Comparison of ENCODE assay signal across 9 cellular contexts in genomic region chr10:63633677-63634487, GRCh38.
A peak's percentile ranks its signal among the peaks of the same experiment; 100 is the strongest.
DNase-seq lines count a peak whose midpoint lies in the region; ATAC-seq, FAIRE-seq and TF ChIP-seq lines count a peak whose summit lies in the region.
"Had no signal": no experiment of that assay in that cellular context is flagged by ENCODE, and none has a peak within 500 bp of the region (broad histone marks: within the 10 kb centered on the region; RNA-seq: fewer than 3 reads in every experiment).

No MANE protein-coding gene starts in this region.

- no peak for ATAC-seq in left lobe of liver
- no peak for ATAC-seq in T-helper 17 cell
- ATAC-seq in HG03280 (IDR thresholded peaks at IDR 0.05; ENCODE audit: unreplicated experiment): no peak

- TF ChIP-seq CTCF in AG09319 (IDR thresholded peaks at IDR 0.05; ENCODE audit: low read depth, low read length) (peak; percentile 49), GM13977 (IDR thresholded peaks at IDR 0.05; ENCODE audit: extremely low read depth, insufficient read depth, missing control alignments) (peak; percentile 22)

- no peaks in the 10 kb centered on the region for H3K27me3 Mint-ChIP-seq in T-helper 17 cell

- H3K4me3 Mint-ChIP-seq in T-helper 17 cell: no peak overlapping the region
- H3K4me3 Mint-ChIP-seq: dendritic cell treated with granulocyte-macrophage colony-stimulating factor and Interleukin-4, amounts not matched to agents 40 ng/mL and 50 ng/mL, for 4 days had no signal

- H3K9me3 ChIP-seq in T-helper 17 cell (ENCODE audit: control insufficient read depth, low read length, poor library complexity, severe bottlenecking): no peaks in the 10 kb centered on the region

- peaks cover 17% of the 10 kb centered on the region for H3K4me1 Mint-ChIP-seq in T-helper 17 cell

- H3K36me3 Mint-ChIP-seq in T-helper 17 cell (ENCODE audit: low read depth): peaks cover 2% of the 10 kb centered on the region

- no peak overlapping the region for H3K27ac Mint-ChIP-seq in T-helper 17 cell
- H3K27ac Mint-ChIP-seq: dendritic cell treated with granulocyte-macrophage colony-stimulating factor and Interleukin-4, amounts not matched to agents 40 ng/mL and 50 ng/mL, for 4 days had no signal

- in situ Hi-C loops in GM13977 (cut with MboI; ENCODE audit: low pct_unique_long_range_greater_than_20kb, low sequenced_read_pairs, unreplicated experiment): loop anchor here (10.0 kb wide), 1 partner anchor 81 kb away; no protein-coding TSS in a partner anchor

- DNase-seq in AG09319 (ENCODE audit: extremely low read depth, low read depth) (no peak), GM13977 (ENCODE audit: low spot score) (no peak), RPMI7951 (ENCODE audit: low read depth) (peak; percentile 58), frontal cortex (ENCODE audit: low spot score in 2 of 2) (peak; percentile 33 to 36), left lobe of liver (ENCODE audit: low spot score) (no peak), T-helper 17 cell (no peak)
- DNase-seq in activated effector memory CD4-positive, alpha-beta T cell treated with anti-CD3 and anti-CD28 coated beads, Interleukin-2, amount 50 U/mL, for 16 hours: no peak

- no peak for FAIRE-seq in frontal cortex (lab: Jason Lieb, UNC)

Comparison
In these comparisons a context has a peak if more than half of its experiments do, and no peak if none do; other contexts are left out.
1. DNase-seq: peak in RPMI7951 (single experiment) and frontal cortex (2 of 2); none in AG09319 (single experiment), GM13977 (single experiment), activated effector memory CD4-positive, alpha-beta T cell treated with anti-CD3 and anti-CD28 coated beads, Interleukin-2, amount 50 U/mL, for 16 hours (single experiment), left lobe of liver (single experiment) and T-helper 17 cell (0 of 3).